ENCODE assay signal across 9 cellular contexts in genomic region chr5:154276932-154277331, GRCh38.
DNase-seq lines count a peak whose midpoint lies in the region; ATAC-seq and TF ChIP-seq lines count a peak whose summit lies in the region.
"Had no signal": no experiment of that assay in that cellular context is flagged by ENCODE, and none has a peak within 500 bp of the region (broad histone marks: within the 10 kb centered on the region; RNA-seq: fewer than 3 reads in every experiment).

No MANE protein-coding gene starts in this region.

- H3K4me3 Mint-ChIP-seq in T-helper 1 cell treated with Interleukin-12 subunit alpha and Interleukin-12 subunit beta and Interleukin-4 antibody, amounts not matched to agents 30 μg/mL and 1 μg/mL, for 36 hours, result no peak overlapping the region

- TF ChIP-seq POLR2A in breast epithelium (IDR thresholded peaks at IDR 0.05) (no peak), uterus (IDR thresholded peaks at IDR 0.05) (no peak)

- H3K27me3 ChIP-seq in breast epithelium, result no peaks in the 10 kb centered on the region
- H3K27me3 ChIP-seq in left lung, result no peaks in the 10 kb centered on the region
- H3K27me3 ChIP-seq in uterus, result no peaks in the 10 kb centered on the region

- peaks cover 0 to 7% of the 10 kb centered on the region in 2 donors for H3K4me1 ChIP-seq in breast epithelium
- H3K4me1 ChIP-seq in left lung, result peaks cover 3 to 28% of the 10 kb centered on the region in 2 donors
- peaks cover 5 to 6% of the 10 kb centered on the region in 2 donors for H3K4me1 ChIP-seq in uterus

- H3K4me3 ChIP-seq in breast epithelium (no peak overlapping the region), left lung (no peak overlapping the region), uterus (no peak overlapping the region)

- H3K4me1 Mint-ChIP-seq in T-helper 1 cell treated with Interleukin-12 subunit alpha and Interleukin-12 subunit beta and Interleukin-4 antibody, amounts not matched to agents 30 μg/mL and 1 μg/mL, for 36 hours (ENCODE audit: low read depth), result peaks cover 67% of the 10 kb centered on the region

- peaks cover 4% of the 10 kb centered on the region for H3K9me3 Mint-ChIP-seq in T-helper 1 cell treated with Interleukin-12 subunit alpha and Interleukin-12 subunit beta and Interleukin-4 antibody, amounts not matched to agents 30 μg/mL and 1 μg/mL, for 36 hours

- H3K36me3 ChIP-seq in breast epithelium (no peaks in the 10 kb centered on the region), left lung (no peaks in the 10 kb centered on the region), uterus (no peaks in the 10 kb centered on the region)

- H3K36me3 Mint-ChIP-seq in T-helper 1 cell treated with Interleukin-12 subunit alpha and Interleukin-12 subunit beta and Interleukin-4 antibody, amounts not matched to agents 30 μg/mL and 1 μg/mL, for 36 hours (ENCODE audit: low read depth), result peaks cover 25% of the 10 kb centered on the region

- TF ChIP-seq CTCF in breast epithelium (IDR thresholded peaks at IDR 0.05) (no peak), left lung (IDR thresholded peaks at IDR 0.05) (no peak), uterus (IDR thresholded peaks at IDR 0.05) (no peak)

- DNase-seq in T-helper 1 cell (no peak), breast epithelium (ENCODE audit: low spot score in 2 of 2) (no peak), left lung (peak in 1 of 2 donors; percentile 58), uterus (peak; percentile 54 to 67), NCI-H2227 treated with DMSO at 0.1 percent for 48 hours (lab: John Stamatoyannopoulos, UW) (no peak), NOMO-1 treated with DMSO at 0.1 percent for 48 hours (lab: John Stamatoyannopoulos, UW; ENCODE audit: unreplicated experiment) (no peak)
- DNase-seq: effector CD8-positive, alpha-beta T cell had no signal

- peak overlapping the region; percentile 52 for H3K27ac Mint-ChIP-seq in T-helper 1 cell treated with Interleukin-12 subunit alpha and Interleukin-12 subunit beta and Interleukin-4 antibody, amounts not matched to agents 30 μg/mL and 1 μg/mL, for 36 hours

- H3K27me3 Mint-ChIP-seq in T-helper 1 cell treated with Interleukin-12 subunit alpha and Interleukin-12 subunit beta and Interleukin-4 antibody, amounts not matched to agents 30 μg/mL and 1 μg/mL, for 36 hours (ENCODE audit: low read depth), result no peaks in the 10 kb centered on the region

- no peaks in the 10 kb centered on the region for H3K9me3 ChIP-seq in breast epithelium
- no peaks in the 10 kb centered on the region for H3K9me3 ChIP-seq in left lung
- no peaks in the 10 kb centered on the region for H3K9me3 ChIP-seq in uterus

- H3K27ac ChIP-seq in breast epithelium (peak overlapping the region; percentile 43 to 71), left lung (peak overlapping the region in 1 of 2 donors; percentile 31), uterus (no peak overlapping the region)

- ATAC-seq in left lung (peak; percentile 68), HG02571 (IDR thresholded peaks at IDR 0.05; ENCODE audit: unreplicated experiment) (no peak)

- intact Hi-C loops in breast epithelium (cut with DNase I; ENCODE audit: low total_unique reads) (loop anchor here (1.0 kb wide), 1 partner anchor 21 kb away; no protein-coding TSS in a partner anchor), left lung (cut with DNase I) (no loop called here), uterus (cut with DNase I; ENCODE audit: low total_unique reads) (no loop called here)

Comparison
In these comparisons a context has a peak if more than half of its experiments do, and no peak if none do; other contexts are left out.
1. DNase-seq: peak in uterus (2 of 2); none in T-helper 1 cell (0 of 5), breast epithelium (0 of 2), NCI-H2227 treated with DMSO at 0.1 percent for 48 hours (single experiment) and NOMO-1 treated with DMSO at 0.1 percent for 48 hours (single experiment).
2. H3K27ac ChIP-seq: peak in breast epithelium (2 of 2); none in uterus (0 of 2).